Comparison of ENCODE assay signal across 31 cellular contexts in genomic region chr18:21273568-21273967, GRCh38. TPM values are rescaled to one million over a fixed set of nuclear protein-coding genes. Genes with fewer than 3 reads are reported as not detected.
"Had no signal": no experiment of that assay in that cellular context is flagged by ENCODE, and none has a peak within 500 bp of the region (broad histone marks: within the 10 kb centered on the region; RNA-seq: fewer than 3 reads in every experiment).

No MANE protein-coding gene starts in this region.

- DNase-seq: hypothalamus; immature natural killer cell; kidney; left colon; left lung; lower lobe of right lung; mammary epithelial cell; mesenchymal stem cell; naive B cell; natural killer cell; nephron progenitor cell; pancreas; posterior cingulate gyrus; retina; right cardiac atrium; stimulated activated CD4-positive, alpha-beta T cell treated with anti-CD3 and anti-CD28 coated beads, Interleukin-12 subunit alpha, Interleukin-12 subunit beta, amount 100 ng/mL, for 4 hours; stimulated activated CD4-positive, alpha-beta T cell treated with anti-CD3 and anti-CD28 coated beads, Interleukin-15, amount 100 ng/mL, for 24 hours; stimulated activated CD4-positive, alpha-beta T cell treated with anti-CD3 and anti-CD28 coated beads, Interleukin-2, amount 100 ng/mL, for 24 hours; stimulated activated CD4-positive, alpha-beta T cell treated with anti-CD3 and anti-CD28 coated beads, Interleukin-4, amount 100 ng/mL, for 1 hour; stimulated activated naive B cell treated with anti-CD40 and anti-IgM and Interleukin-4, amounts not matched to agents 10 μg/mL and 1 μg/mL and 100 μg/mL, for 72 hours; stimulated activated naive CD8-positive, alpha-beta T cell treated with anti-CD3 and anti-CD28 coated beads, Interleukin-15, Interleukin-2, amounts not matched to agents 100 U/mL and 50 U/mL, for 24 hours; stomach; testis; thyroid gland; transverse colon; upper lobe of right lung had no signal

- H3K27ac ChIP-seq: left lung, lower lobe of right lung, pancreas, prostate gland, skin epidermis, stomach, testis, thyroid gland, transverse colon, upper lobe of right lung had no signal

- H3K4me1 ChIP-seq: left lung, lower lobe of right lung, pancreas, prostate gland, stomach, testis, transverse colon, upper lobe of right lung had no signal

- ATAC-seq: left colon; left lung; lower lobe of right lung; natural killer cell; pancreas; right cardiac atrium; sciatic nerve; stimulated activated naive B cell treated with anti-CD40 and anti-IgM and Interleukin-4, amounts not matched to agents 10 μg/mL and 1 μg/mL and 100 μg/mL, for 72 hours; stimulated activated naive CD8-positive, alpha-beta T cell treated with anti-CD3 and anti-CD28 coated beads, Interleukin-15, Interleukin-2, amounts not matched to agents 100 U/mL and 50 U/mL, for 24 hours; upper lobe of right lung had no signal

- H3K4me3 ChIP-seq: left lung, lower lobe of right lung, pancreas, prostate gland, skin epidermis, stomach, testis, thyroid gland, transverse colon, upper lobe of right lung had no signal

- H3K9me3 ChIP-seq: left lung, lower lobe of right lung, pancreas, prostate gland, stomach, testis, thyroid gland, transverse colon, upper lobe of right lung had no signal

- H3K36me3 ChIP-seq: left lung, lower lobe of right lung, pancreas, prostate gland, stomach, thyroid gland, transverse colon, upper lobe of right lung had no signal

- FAIRE-seq: islet of Langerhans, kidney, pancreas, urothelium cell line had no signal

- H3K27me3 ChIP-seq: left lung, pancreas, stomach, testis, thyroid gland, transverse colon, upper lobe of right lung had no signal

RNA-seq across cellular contexts. Expression of gene GREB1L, which starts 31.5 kb away (rescaled TPM):
- total RNA-seq: natural killer cell had no signal
